1 cellular context compared by ENCODE assay signal in genomic region chr4:52841707-52842456, GRCh38.
TF ChIP-seq lines count a peak whose summit lies in the region.

No MANE protein-coding gene starts in this region.

TF ChIP-seq in GM23338, 12 proteins besides CTCF, POLR2A, EP300 and RAD21:
- TF ChIP-seq ZNF462 (CRISPR knock-in tag; IDR thresholded peaks at IDR 0.05) (no peak), ZNF331 (CRISPR knock-in tag; IDR thresholded peaks at IDR 0.05; ENCODE audit: low read depth) (no peak), NANOG (IDR thresholded peaks at IDR 0.05; ENCODE audit: borderline replicate concordance) (no peak), EZH2 (IDR thresholded peaks at IDR 0.05; ENCODE audit: low read depth, unreplicated experiment) (no peak), POLR2AphosphoS5 (IDR thresholded peaks at IDR 0.05; ENCODE audit: low read depth) (no peak), CREB1 (CRISPR knock-in tag; IDR thresholded peaks at IDR 0.05; ENCODE audit: low read depth) (no peak), ZNF114 (CRISPR knock-in tag; IDR thresholded peaks at IDR 0.05) (no peak), EZH2phosphoT487 (IDR thresholded peaks at IDR 0.05; ENCODE audit: unreplicated experiment) (no peak), STAT1 (IDR thresholded peaks at IDR 0.05; ENCODE audit: unreplicated experiment) (no peak), JUNB (IDR thresholded peaks at IDR 0.05; ENCODE audit: unreplicated experiment) (no peak)
- TF ChIP-seq, protein P1, sequence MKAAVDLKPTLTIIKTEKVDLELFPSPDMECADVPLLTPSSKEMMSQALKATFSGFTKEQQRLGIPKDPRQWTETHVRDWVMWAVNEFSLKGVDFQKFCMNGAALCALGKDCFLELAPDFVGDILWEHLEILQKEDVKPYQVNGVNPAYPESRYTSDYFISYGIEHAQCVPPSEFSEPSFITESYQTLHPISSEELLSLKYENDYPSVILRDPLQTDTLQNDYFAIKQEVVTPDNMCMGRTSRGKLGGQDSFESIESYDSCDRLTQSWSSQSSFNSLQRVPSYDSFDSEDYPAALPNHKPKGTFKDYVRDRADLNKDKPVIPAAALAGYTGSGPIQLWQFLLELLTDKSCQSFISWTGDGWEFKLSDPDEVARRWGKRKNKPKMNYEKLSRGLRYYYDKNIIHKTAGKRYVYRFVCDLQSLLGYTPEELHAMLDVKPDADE (IDR thresholded peaks at IDR 0.05): no peak
- TF ChIP-seq, protein P2, sequence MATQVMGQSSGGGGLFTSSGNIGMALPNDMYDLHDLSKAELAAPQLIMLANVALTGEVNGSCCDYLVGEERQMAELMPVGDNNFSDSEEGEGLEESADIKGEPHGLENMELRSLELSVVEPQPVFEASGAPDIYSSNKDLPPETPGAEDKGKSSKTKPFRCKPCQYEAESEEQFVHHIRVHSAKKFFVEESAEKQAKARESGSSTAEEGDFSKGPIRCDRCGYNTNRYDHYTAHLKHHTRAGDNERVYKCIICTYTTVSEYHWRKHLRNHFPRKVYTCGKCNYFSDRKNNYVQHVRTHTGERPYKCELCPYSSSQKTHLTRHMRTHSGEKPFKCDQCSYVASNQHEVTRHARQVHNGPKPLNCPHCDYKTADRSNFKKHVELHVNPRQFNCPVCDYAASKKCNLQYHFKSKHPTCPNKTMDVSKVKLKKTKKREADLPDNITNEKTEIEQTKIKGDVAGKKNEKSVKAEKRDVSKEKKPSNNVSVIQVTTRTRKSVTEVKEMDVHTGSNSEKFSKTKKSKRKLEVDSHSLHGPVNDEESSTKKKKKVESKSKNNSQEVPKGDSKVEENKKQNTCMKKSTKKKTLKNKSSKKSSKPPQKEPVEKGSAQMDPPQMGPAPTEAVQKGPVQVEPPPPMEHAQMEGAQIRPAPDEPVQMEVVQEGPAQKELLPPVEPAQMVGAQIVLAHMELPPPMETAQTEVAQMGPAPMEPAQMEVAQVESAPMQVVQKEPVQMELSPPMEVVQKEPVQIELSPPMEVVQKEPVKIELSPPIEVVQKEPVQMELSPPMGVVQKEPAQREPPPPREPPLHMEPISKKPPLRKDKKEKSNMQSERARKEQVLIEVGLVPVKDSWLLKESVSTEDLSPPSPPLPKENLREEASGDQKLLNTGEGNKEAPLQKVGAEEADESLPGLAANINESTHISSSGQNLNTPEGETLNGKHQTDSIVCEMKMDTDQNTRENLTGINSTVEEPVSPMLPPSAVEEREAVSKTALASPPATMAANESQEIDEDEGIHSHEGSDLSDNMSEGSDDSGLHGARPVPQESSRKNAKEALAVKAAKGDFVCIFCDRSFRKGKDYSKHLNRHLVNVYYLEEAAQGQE (IDR thresholded peaks at IDR 0.05; ENCODE audit: unreplicated experiment): no peak
